Comparison of ENCODE assay signal across 12 cellular contexts in genomic region chr10:4847580-4848020, GRCh38. TPM values are rescaled to one million over a fixed set of nuclear protein-coding genes. Genes with fewer than 3 reads are reported as not detected.
DNase-seq lines count a peak whose midpoint lies in the region; TF ChIP-seq lines count a peak whose summit lies in the region.
"Had no signal": no experiment of that assay in that cellular context is flagged by ENCODE, and none has a peak within 500 bp of the region (broad histone marks: within the 10 kb centered on the region; RNA-seq: fewer than 3 reads in every experiment).

No MANE protein-coding gene starts in this region.

- no peaks in the 10 kb centered on the region for H4K20me1 ChIP-seq in H9 (ENCODE audit: control insufficient read depth, insufficient read depth, insufficient read length)

- H3K27me3 ChIP-seq in BJ (ENCODE audit: control insufficient read depth, insufficient read depth, low read length), result no peaks in the 10 kb centered on the region
- H3K27me3 ChIP-seq in testis, result no peaks in the 10 kb centered on the region
- H3K27me3 ChIP-seq in endodermal cell (ENCODE audit: control insufficient read depth, insufficient read depth, low read length, poor library complexity, severe bottlenecking), result no peaks in the 10 kb centered on the region
- no peaks in the 10 kb centered on the region for H3K27me3 ChIP-seq in uterus
- H3K27me3 ChIP-seq in H9 (ENCODE audit: insufficient read depth, low read length), result no peaks in the 10 kb centered on the region

- TF ChIP-seq POLR2A in testis (IDR thresholded peaks at IDR 0.05) (no peak), uterus (IDR thresholded peaks at IDR 0.05) (no peak)

- no peak overlapping the region for H3K56ac ChIP-seq in H9 (ENCODE audit: insufficient read length, low read depth, low read length)

- H4K5ac ChIP-seq in H9 (ENCODE audit: insufficient read length, low read depth, low read length), result no peak overlapping the region

- H4K8ac ChIP-seq in H9 (replicated peaks; ENCODE audit: insufficient read length, low read depth, low read length), result no peak overlapping the region

- 78 to 91% methylated on average over 4 of the region's 4 CpGs for WGBS in testis, 2 donors
- 80 to 94% methylated on average over 1 to 4 of the region's 4 CpGs for WGBS in endodermal cell (ENCODE audit: insufficient coverage in 1 of 2, insufficient read length in 1 of 2), 2 experiments
- WGBS in H9 (ENCODE audit: extremely low coverage, insufficient read length, low lambda C conversion rate), result no CpG with 5 or more reads among the region's 4 CpGs

- no peak overlapping the region for H2AK5ac ChIP-seq in H9 (ENCODE audit: insufficient read length, low read length)

- H3K36me3 ChIP-seq in BJ (ENCODE audit: control insufficient read depth, insufficient read depth, low read length) (no peaks in the 10 kb centered on the region), testis (ENCODE audit: low read depth, missing control alignments) (no peaks in the 10 kb centered on the region), endodermal cell (ENCODE audit: control insufficient read depth, insufficient read depth, low read length) (no peaks in the 10 kb centered on the region), uterus (no peaks in the 10 kb centered on the region)

- H3K4me3 Mint-ChIP-seq in chondrocyte (ENCODE audit: unreplicated experiment) (no peak overlapping the region), endodermal cell (no peak overlapping the region), H9 (no peak overlapping the region)
- H3K4me3 Mint-ChIP-seq: activated naive CD8-positive, alpha-beta T cell treated with anti-CD3 and anti-CD28 coated beads, Interleukin-2, amount 50 U/mL, for 24 hours; T-helper 2 cell treated with Interferon-gamma antibody and Interleukin-4, amounts not matched to agents 5 μg/mL and 100 μg/mL, for 36 hours had no signal

- H2BK5ac ChIP-seq in H9 (ENCODE audit: insufficient read length, low read length), result no peak overlapping the region

- no peak overlapping the region for H3K9ac ChIP-seq in endodermal cell (ENCODE audit: extremely low read depth, low read length, poor library complexity, severe bottlenecking)
- H3K9ac ChIP-seq in H9 (ENCODE audit: extremely low read depth, insufficient read length, low read length), result no peak overlapping the region

- H3K4ac ChIP-seq in H9 (ENCODE audit: low read depth, low read length), result no peak overlapping the region

- H3K23me2 ChIP-seq in H9 (ENCODE audit: insufficient read length, low read depth, low read length, poor library complexity, severe bottlenecking), result no peaks in the 10 kb centered on the region

- H4K91ac ChIP-seq in H9 (ENCODE audit: insufficient read length, low read depth, low read length), result no peak overlapping the region

- CTCF ChIA-PET in BJ (lab: Yijun Ruan, JAX), result interaction anchor here (1.2 to 6.9 kb wide), 14 partner anchors 10 to 585 kb away, joined by 4 to 172 read pairs (median 24); partner anchors contain the start of genes AKR1C3 and AKR1E2

- H3T11ph ChIP-seq in H9 (ENCODE audit: low read length), result no peak overlapping the region

- POLR2A ChIA-PET in BJ (lab: Charles Lee), result interaction anchor here (0.5 kb wide), 1 partner anchor 504 kb away, joined by 5 read pairs; no protein-coding TSS in a partner anchor

- H3K4me1 Mint-ChIP-seq in chondrocyte (ENCODE audit: low read depth) (peaks cover 31% of the 10 kb centered on the region), endodermal cell (peaks cover 26% of the 10 kb centered on the region), H9 (peaks cover 8% of the 10 kb centered on the region in 2 experiments)

- H3K23ac ChIP-seq in H9 (ENCODE audit: insufficient read length, low read depth, low read length), result no peak overlapping the region

- DNase-seq in BJ (ENCODE audit: low read depth) (peak; percentile 9), LoVo (ENCODE audit: low spot score) (peak; percentile 21), chondrocyte (ENCODE audit: low spot score) (no peak), myocyte (ENCODE audit: low read depth) (peak; percentile 18), testis (no peak), endodermal cell (no peak), uterus (no peak), H9 (no peak)
- DNase-seq: activated naive CD8-positive, alpha-beta T cell treated with anti-CD3 and anti-CD28 coated beads, Interleukin-2, amount 50 U/mL, for 24 hours; NCI-H2171; stimulated activated naive CD8-positive, alpha-beta T cell treated with anti-CD3 and anti-CD28 coated beads, Interleukin-15, Interleukin-2, amounts not matched to agents 100 U/mL and 50 U/mL, for 24 hours had no signal

- no peak overlapping the region for H3K4me2 ChIP-seq in H9 (ENCODE audit: insufficient read depth, insufficient read length, low read length)

- H3K9me3 Mint-ChIP-seq in chondrocyte (ENCODE audit: low read depth) (no peaks in the 10 kb centered on the region), endodermal cell (peaks cover 8% of the 10 kb centered on the region), H9 (peaks cover 6 to 51% of the 10 kb centered on the region in 2 experiments; a peak in 3 of 5 replicates)
- H3K9me3 Mint-ChIP-seq: activated naive CD8-positive, alpha-beta T cell treated with anti-CD3 and anti-CD28 coated beads, Interleukin-2, amount 50 U/mL, for 24 hours; T-helper 2 cell treated with Interferon-gamma antibody and Interleukin-4, amounts not matched to agents 5 μg/mL and 100 μg/mL, for 36 hours had no signal

- H2BK20ac ChIP-seq in H9 (ENCODE audit: low read depth, low read length, poor library complexity, severe bottlenecking), result no peak overlapping the region

- H3K27me3 Mint-ChIP-seq in chondrocyte (ENCODE audit: low read depth), result no peaks in the 10 kb centered on the region
- H3K27me3 Mint-ChIP-seq in endodermal cell (ENCODE audit: insufficient read depth), result peaks cover 2% of the 10 kb centered on the region
- H3K27me3 Mint-ChIP-seq in H9 (ENCODE audit: low read depth), result peaks cover under 1% of the 10 kb centered on the region
- H3K27me3 Mint-ChIP-seq: activated naive CD8-positive, alpha-beta T cell treated with anti-CD3 and anti-CD28 coated beads, Interleukin-2, amount 50 U/mL, for 24 hours had no signal

- no peak overlapping the region for H3K14ac ChIP-seq in H9 (ENCODE audit: insufficient read depth, low read length)

- no peak for TF ChIP-seq CTCF in BJ (IDR thresholded peaks at IDR 0.05; ENCODE audit: insufficient read depth, low read depth, low read length)
- no peak for TF ChIP-seq CTCF in chondrocyte (IDR thresholded peaks at IDR 0.05)
- TF ChIP-seq CTCF in testis (IDR thresholded peaks at IDR 0.05), result no peak
- TF ChIP-seq CTCF in endodermal cell (conservative IDR thresholded peaks at IDR 0.05), result no peak
- no peak for TF ChIP-seq CTCF in uterus (IDR thresholded peaks at IDR 0.05)
- no peak for TF ChIP-seq CTCF in H9 (conservative IDR thresholded peaks at IDR 0.05)

- no peaks in the 10 kb centered on the region for H3K79me1 ChIP-seq in H9 (ENCODE audit: insufficient read depth, low read depth, low read length, poor library complexity, severe bottlenecking)

- H3K36me3 Mint-ChIP-seq in chondrocyte (ENCODE audit: low read depth) (peaks cover 2% of the 10 kb centered on the region), endodermal cell (ENCODE audit: low read depth) (peaks cover 22% of the 10 kb centered on the region), H9 (ENCODE audit: insufficient read depth in 1 of 3, low read depth in 3 of 3) (peaks cover 9 to 16% (median 10%) of the 10 kb centered on the region in 3 experiments)

- H2BK15ac ChIP-seq in H9 (ENCODE audit: low read depth, low read length), result no peak overlapping the region

- H2BK120ac ChIP-seq in H9 (ENCODE audit: low read depth, low read length, poor library complexity, severe bottlenecking), result no peak overlapping the region

- H3K27ac ChIP-seq in testis, result no peak overlapping the region
- H3K27ac ChIP-seq in endodermal cell (ENCODE audit: low read depth, low read length), result no peak overlapping the region
- no peak overlapping the region for H3K27ac ChIP-seq in uterus
- no peak overlapping the region for H3K27ac ChIP-seq in H9 (ENCODE audit: insufficient read length, low read depth, low read length)

- peak overlapping the region; percentile 96 for H3K27ac Mint-ChIP-seq in chondrocyte (ENCODE audit: unreplicated experiment)
- H3K27ac Mint-ChIP-seq in endodermal cell, result no peak overlapping the region
- H3K27ac Mint-ChIP-seq in H9, result no peak overlapping the region
- H3K27ac Mint-ChIP-seq: activated naive CD8-positive, alpha-beta T cell treated with anti-CD3 and anti-CD28 coated beads, Interleukin-2, amount 50 U/mL, for 24 hours; T-helper 2 cell treated with Interferon-gamma antibody and Interleukin-4, amounts not matched to agents 5 μg/mL and 100 μg/mL, for 36 hours had no signal

- no peak overlapping the region for H3K18ac ChIP-seq in H9 (ENCODE audit: insufficient read length, low read depth, low read length)

- intact Hi-C loops in testis (cut with DNase I; ENCODE audit: low total_unique reads), result loop anchor here (5.0 to 10.0 kb wide), 2 partner anchors 137 to 245 kb away; partner anchors contain the start of gene AKR1C3
- intact Hi-C loops in uterus (cut with DNase I; ENCODE audit: low total_unique reads), result loop anchor here (10.0 kb wide), 1 partner anchor 587 kb away; no protein-coding TSS in a partner anchor

- no peaks in the 10 kb centered on the region for H3K79me2 ChIP-seq in H9 (ENCODE audit: insufficient read depth, low read length)

- no peak overlapping the region for H2AFZ ChIP-seq in H9 (ENCODE audit: low read length)

- H3K4me1 ChIP-seq in testis (peaks cover 18% of the 10 kb centered on the region), endodermal cell (ENCODE audit: control insufficient read depth, insufficient read depth, low read length) (peaks cover 12% of the 10 kb centered on the region), uterus (no peaks in the 10 kb centered on the region), H9 (ENCODE audit: insufficient read depth, low read length) (no peaks in the 10 kb centered on the region)

- H3K9me3 ChIP-seq in testis (no peaks in the 10 kb centered on the region), endodermal cell (ENCODE audit: control insufficient read depth, low read length) (no peaks in the 10 kb centered on the region), uterus (no peaks in the 10 kb centered on the region), H9 (ENCODE audit: control insufficient read depth, low read depth, low read length) (no peaks in the 10 kb centered on the region)

- H2BK12ac ChIP-seq in H9 (ENCODE audit: insufficient read length, low read depth, low read length), result no peak overlapping the region

- H3K4me3 ChIP-seq in BJ (ENCODE audit: low read depth, low read length) (no peak overlapping the region), testis (no peak overlapping the region), endodermal cell (ENCODE audit: low read length) (no peak overlapping the region), uterus (no peak overlapping the region)

RNA-seq across cellular contexts. Expression of gene AKR1E2, which starts 21.6 kb away (rescaled TPM):
- 2.5 and 3.3 TPM in 2 replicates for polyA plus RNA-seq in BJ (2011; rRNA removed)
- 9.7 and 16.4 TPM in 2 replicates for polyA minus RNA-seq in BJ (2011; rRNA and poly(A)+ RNA removed)
- total RNA-seq in chondrocyte, result 4.1 to 5.3 TPM (median 4.9 TPM) in 3 replicates
- not detected in 2 replicates for total RNA-seq in myocyte
- polyA plus RNA-seq in myocyte (2012), result not detected
- 10 to 100 TPM; 37.0 to 53.0 TPM for total RNA-seq in testis
- 79.6 TPM for polyA plus RNA-seq in testis (ENCODE audit: insufficient read depth, low read depth, low replicate concordance)
- 1 to 10 TPM; 5.7 to 6.4 TPM for total RNA-seq in endodermal cell
- 4.1 TPM for polyA plus RNA-seq in endodermal cell (2013, experiment 1 of 2)
- polyA plus RNA-seq in endodermal cell (2013, experiment 2 of 2), result 4.2 TPM
- 10 to 100 TPM in 3 of 4 donors, 1 to 10 TPM in 1; 1.8 to 31.3 (median 16.1) TPM for total RNA-seq in uterus
- total RNA-seq in H9 (2021), result 2.2 and 2.5 TPM in 2 replicates

Comparison
In these comparisons a context has a peak if more than half of its experiments do, and no peak if none do; other contexts are left out.
1. DNase-seq: peak in BJ (single experiment), LoVo (single experiment) and myocyte (single experiment); none in chondrocyte (single experiment), testis (single experiment), endodermal cell (single experiment), uterus (0 of 2) and H9 (single experiment).